ENCODE assay signal across 18 cellular contexts in the genomic region with DNA sequence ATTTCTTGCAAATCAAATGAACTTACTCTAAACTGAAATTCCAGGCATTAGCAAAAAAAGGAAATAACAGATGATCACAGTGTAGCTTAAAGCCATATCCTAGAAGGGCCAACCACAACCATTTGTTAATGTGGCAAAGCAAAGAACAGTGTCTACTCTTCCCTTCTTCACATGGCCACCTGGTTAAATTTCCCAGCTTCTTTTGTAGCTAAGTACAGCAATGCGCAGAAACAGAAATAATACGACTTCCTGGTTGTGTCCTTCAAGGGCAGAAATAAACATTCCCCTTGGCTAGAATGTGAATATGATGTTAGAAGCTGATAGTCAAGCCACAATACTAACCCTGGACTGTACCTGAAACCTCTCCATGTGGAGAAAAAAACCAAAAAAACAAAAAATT.
"Had no signal": no experiment of that assay in that cellular context is flagged by ENCODE, and none has a peak within 500 bp of the region (broad histone marks: within the 10 kb centered on the region; RNA-seq: fewer than 3 reads in every experiment).

No MANE protein-coding gene starts in this region.

- H3K27me3 ChIP-seq: ascending aorta, breast epithelium, transverse colon, vagina had no signal

- H3K4me3 ChIP-seq: ascending aorta, breast epithelium, psoas muscle, skin epidermis, transverse colon, vagina had no signal

- H3K9me3 Mint-ChIP-seq: activated CD4-positive, alpha-beta T cell treated with anti-CD3 and anti-CD28 coated beads, Interleukin-2, amount 10 ng/mL, durations not matched to agents 7 days and 5 days; effector memory CD8-positive, alpha-beta T cell had no signal

- H3K4me3 Mint-ChIP-seq: activated CD4-positive, alpha-beta T cell treated with anti-CD3 and anti-CD28 coated beads, Interleukin-2, amount 10 ng/mL, durations not matched to agents 7 days and 5 days; effector memory CD8-positive, alpha-beta T cell had no signal

- H3K36me3 ChIP-seq: breast epithelium, transverse colon, vagina had no signal

- H3K27me3 Mint-ChIP-seq: activated CD4-positive, alpha-beta T cell treated with anti-CD3 and anti-CD28 coated beads, Interleukin-2, amount 10 ng/mL, durations not matched to agents 7 days and 5 days; effector memory CD8-positive, alpha-beta T cell had no signal

- DNase-seq: activated CD4-positive, alpha-beta T cell treated with anti-CD3 and anti-CD28 coated beads, Interleukin-2, amount 10 ng/mL, durations not matched to agents 7 days and 5 days; activated CD8-positive, alpha-beta memory T cell treated with anti-CD3 and anti-CD28 coated beads, Interleukin-2, amount 50 U/mL, for 4 hours; activated effector memory CD4-positive, alpha-beta T cell treated with anti-CD3 and anti-CD28 coated beads, Interleukin-2, amount 50 U/mL, for 16 hours; activated naive CD4-positive, alpha-beta T cell treated with anti-CD3 and anti-CD28 coated beads, Interleukin-2, amount 50 U/mL, for 16 hours; activated T-cell treated with anti-CD3 and anti-CD28 coated beads, Interleukin-2, amount 50 U/mL, for 48 hours; effector memory CD8-positive, alpha-beta T cell; midbrain; psoas muscle; right cardiac atrium; stimulated activated naive CD8-positive, alpha-beta T cell treated with anti-CD3 and anti-CD28 coated beads, Interleukin-15, Interleukin-2, amounts not matched to agents 100 U/mL and 50 U/mL, for 24 hours; T1000; transverse colon had no signal

- H3K4me1 ChIP-seq: breast epithelium had no signal

- H3K27ac ChIP-seq: ascending aorta, breast epithelium, epithelial cell of prostate, psoas muscle, skin epidermis, transverse colon, vagina had no signal

- H3K27ac Mint-ChIP-seq: activated CD4-positive, alpha-beta T cell treated with anti-CD3 and anti-CD28 coated beads, Interleukin-2, amount 10 ng/mL, durations not matched to agents 7 days and 5 days had no signal

- H3K9me3 ChIP-seq: ascending aorta, breast epithelium, psoas muscle, transverse colon, vagina had no signal

- ATAC-seq: activated CD4-positive, CD25-positive, alpha-beta regulatory T cell treated with anti-CD3 and anti-CD28 coated beads, Interleukin-2, amount 50 U/mL, for 24 hours; effector memory CD8-positive, alpha-beta T cell; psoas muscle; right cardiac atrium; stimulated activated naive CD8-positive, alpha-beta T cell treated with anti-CD3 and anti-CD28 coated beads, Interleukin-15, Interleukin-2, amounts not matched to agents 100 U/mL and 50 U/mL, for 24 hours had no signal
